ENCODE assay signal across 10 cellular contexts in the genomic region with DNA sequence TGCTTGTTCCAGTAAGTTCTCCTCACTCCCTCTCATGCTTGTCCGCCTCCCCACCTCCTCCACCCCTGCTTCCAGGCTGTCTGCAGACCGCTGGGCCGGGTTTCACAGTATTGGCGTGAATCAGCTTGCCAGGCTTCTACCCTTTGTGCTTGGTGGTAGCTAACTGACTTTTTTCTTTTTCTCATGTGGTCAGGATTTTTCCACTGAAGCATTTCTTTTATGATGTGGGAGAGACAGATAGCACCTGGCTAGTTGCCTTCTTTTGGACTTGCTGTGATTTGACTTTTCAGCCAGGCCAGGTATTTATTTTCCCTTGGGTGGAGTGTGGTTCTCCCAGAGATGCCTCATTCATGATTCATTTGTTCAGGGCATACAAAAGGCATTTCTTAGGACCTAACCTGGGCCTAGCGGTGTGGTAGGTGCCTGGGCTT.
A peak's percentile ranks its signal among the peaks of the same experiment; 100 is the strongest.
DNase-seq lines count a peak whose midpoint lies in the region; ATAC-seq, FAIRE-seq and TF ChIP-seq lines count a peak whose summit lies in the region.
"Had no signal": no experiment of that assay in that cellular context is flagged by ENCODE, and none has a peak within 500 bp of the region (broad histone marks: within the 10 kb centered on the region; RNA-seq: fewer than 3 reads in every experiment).

No MANE protein-coding gene starts in this region.

- H3K4me1 Mint-ChIP-seq in MCF 10A (ENCODE audit: insufficient read depth, unreplicated experiment) (peaks cover 16% of the 10 kb centered on the region), HFFc6 (ENCODE audit: low read depth) (peaks cover 11% of the 10 kb centered on the region)

- H3K4me1 ChIP-seq in breast epithelium (no peaks in the 10 kb centered on the region), right lobe of liver (peaks cover 0 to 54% (median 21%) of the 10 kb centered on the region in 4 donors)

- H3K27me3 Mint-ChIP-seq in MCF 10A (ENCODE audit: insufficient read depth, unreplicated experiment) (no peaks in the 10 kb centered on the region), HFFc6 (ENCODE audit: insufficient read depth) (peaks cover 7% of the 10 kb centered on the region)
- H3K27me3 Mint-ChIP-seq: type B pancreatic cell had no signal

- 17% methylated on average over 5 of the region's 5 CpGs for WGBS in right lobe of liver (ENCODE audit: insufficient coverage, low coverage, low lambda C conversion rate, missing lambda C conversion rate)

- TF ChIP-seq CTCF in MCF 10A (IDR thresholded peaks at IDR 0.05; ENCODE audit: unreplicated experiment) (no peak), breast epithelium (IDR thresholded peaks at IDR 0.05) (no peak), bronchial epithelial cell (IDR thresholded peaks at IDR 0.05; ENCODE audit: insufficient read depth, low read length, severe bottlenecking) (no peak), right lobe of liver (IDR thresholded peaks at IDR 0.05) (no peak), HFFc6 (IDR thresholded peaks at IDR 0.05) (no peak)

- intact Hi-C loops in MCF 10A (cut with micrococcal nuclease) (no loop called here), breast epithelium (cut with DNase I; ENCODE audit: low total_unique reads) (no loop called here), right lobe of liver (cut with DNase I) (no loop called here)

- H3K27me3 ChIP-seq in breast epithelium: no peaks in the 10 kb centered on the region
- no peaks in the 10 kb centered on the region for H3K27me3 ChIP-seq in bronchial epithelial cell (ENCODE audit: control insufficient read depth, insufficient read depth, low read length)
- H3K27me3 ChIP-seq in right lobe of liver: no peaks in the 10 kb centered on the region

- H3K9me3 Mint-ChIP-seq in MCF 10A (ENCODE audit: unreplicated experiment) (no peaks in the 10 kb centered on the region), HFFc6 (no peaks in the 10 kb centered on the region)
- H3K9me3 Mint-ChIP-seq: type B pancreatic cell had no signal

- H3K27ac ChIP-seq in breast epithelium (peak overlapping the region in 1 of 2 donors; percentile 35), right lobe of liver (peak overlapping the region; percentile 85 to 92 (median 91))

- FAIRE-seq in bronchial epithelial cell (lab: Jason Lieb, UNC) (no peak), urothelium cell line (lab: Jason Lieb, UNC) (peak; percentile 53)

- POLR2A ChIA-PET in MCF 10A (lab: Yijun Ruan, JAX): interaction anchor here (0.5 to 0.9 kb wide), 2 partner anchors 9 to 37 kb away, joined by 3 read pairs; no protein-coding TSS in a partner anchor

- no TSS peak for BruUV-seq in MCF 10A (replicated peaks; lab: Mats Ljungman, UMichigan)

- DNase-seq in MCF 10A (ENCODE audit: unreplicated experiment) (peak; percentile 43), breast epithelium (ENCODE audit: low spot score in 2 of 2) (no peak), bronchial epithelial cell (ENCODE audit: low read depth) (peak; percentile 92), right lobe of liver (peak; percentile 81 to 91 (median 89)), urothelium cell line (ENCODE audit: low spot score) (peak; percentile 81), NCI-H1694 treated with DMSO at 0.1 percent for 48 hours (lab: John Stamatoyannopoulos, UW) (no peak), HFFc6 (no peak), GDM1 (lab: John Stamatoyannopoulos, UW) (no peak)
- DNase-seq: NCI-H526 had no signal

- TF ChIP-seq POLR2A in breast epithelium (IDR thresholded peaks at IDR 0.05): no peak
- TF ChIP-seq POLR2A in right lobe of liver (IDR thresholded peaks at IDR 0.05): peak; percentile 55

- H3K36me3 ChIP-seq in breast epithelium (no peaks in the 10 kb centered on the region), bronchial epithelial cell (ENCODE audit: control insufficient read depth, insufficient read depth, low read length) (no peaks in the 10 kb centered on the region), right lobe of liver (no peaks in the 10 kb centered on the region)

- no peak overlapping the region for H3K4me3 ChIP-seq in breast epithelium
- H3K4me3 ChIP-seq in bronchial epithelial cell (ENCODE audit: low read depth, low read length): no peak overlapping the region
- peak overlapping the region; percentile 2 to 32 (median 30) for H3K4me3 ChIP-seq in right lobe of liver

- H3K9me3 ChIP-seq in breast epithelium: no peaks in the 10 kb centered on the region
- H3K9me3 ChIP-seq in right lobe of liver: no peaks in the 10 kb centered on the region

- ATAC-seq in right lobe of liver: peak; percentile 57 to 73 (median 66)

- H3K4me3 Mint-ChIP-seq in MCF 10A (ENCODE audit: unreplicated experiment) (no peak overlapping the region), HFFc6 (no peak overlapping the region)
- H3K4me3 Mint-ChIP-seq: type B pancreatic cell had no signal

- peak overlapping the region; percentile 93 for H3K27ac Mint-ChIP-seq in MCF 10A (ENCODE audit: low read depth, unreplicated experiment)
- H3K27ac Mint-ChIP-seq in HFFc6: no peak overlapping the region
- H3K27ac Mint-ChIP-seq: type B pancreatic cell had no signal

- H3K36me3 Mint-ChIP-seq in MCF 10A (ENCODE audit: insufficient read depth, unreplicated experiment) (peaks cover 7% of the 10 kb centered on the region), HFFc6 (ENCODE audit: low read depth) (no peaks in the 10 kb centered on the region)

- CTCF ChIA-PET in MCF 10A (lab: Yijun Ruan, JAX): interaction anchor here (1.1 kb wide), 1 partner anchor 142 kb away, joined by 3 read pairs; no protein-coding TSS in a partner anchor

Comparison
In these comparisons a context has a peak if more than half of its experiments do, and no peak if none do; other contexts are left out.
1. DNase-seq: peak in MCF 10A (single experiment), bronchial epithelial cell (single experiment), right lobe of liver (3 of 3) and urothelium cell line (single experiment); none in breast epithelium (0 of 2), NCI-H1694 treated with DMSO at 0.1 percent for 48 hours (single experiment), HFFc6 (single experiment) and GDM1 (single experiment).
2. H3K4me3 ChIP-seq: peak in right lobe of liver (3 of 3); none in breast epithelium (0 of 3) and bronchial epithelial cell (single experiment).